9 cellular contexts compared by ENCODE assay signal in the genomic region with DNA sequence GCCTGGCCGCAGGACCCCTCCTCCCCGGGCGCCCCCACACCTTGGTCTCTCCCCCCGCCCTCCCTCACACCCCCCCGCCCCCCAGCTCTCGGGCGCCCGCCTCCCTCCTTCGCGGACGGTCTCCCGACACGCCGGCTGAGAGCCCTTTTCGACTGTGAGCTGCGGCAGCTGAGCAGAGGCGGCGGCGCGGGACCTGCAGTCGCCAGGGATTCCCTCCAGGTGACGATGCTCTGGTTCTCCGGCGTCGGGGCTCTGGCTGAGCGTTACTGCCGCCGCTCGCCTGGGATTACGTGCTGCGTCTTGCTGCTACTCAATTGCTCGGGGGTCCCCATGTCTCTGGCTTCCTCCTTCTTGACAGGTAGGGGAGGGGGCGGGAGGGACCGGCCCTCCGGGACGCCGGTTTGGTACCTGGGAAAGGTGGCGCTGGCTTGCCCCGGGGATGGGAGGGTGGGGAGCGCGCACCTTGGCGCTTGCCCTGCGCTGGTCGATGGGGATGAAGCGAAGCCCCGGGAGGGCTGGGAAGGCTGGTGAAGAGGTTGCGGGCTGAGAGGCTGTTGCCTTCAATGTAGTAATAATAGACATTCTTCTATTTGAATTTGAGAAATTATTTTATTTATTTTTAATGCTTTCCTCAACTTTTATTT. TPM values are rescaled to one million over a fixed set of nuclear protein-coding genes. Genes with fewer than 3 reads are reported as not detected.
DNase-seq lines count a peak whose midpoint lies in the region; ATAC-seq and TF ChIP-seq lines count a peak whose summit lies in the region.
"Had no signal": no experiment of that assay in that cellular context is flagged by ENCODE, and none has a peak within 500 bp of the region (broad histone marks: within the 10 kb centered on the region; RNA-seq: fewer than 3 reads in every experiment).

A gene (plus strand): TSS at position 151 of the 644 bp plus-strand sequence. CDS start 75 bp downstream, at position 226.

- H3K4me3 Mint-ChIP-seq in activated naive CD4-positive, alpha-beta T cell treated with anti-CD3 and anti-CD28 coated beads, Interleukin-2, amount 50 U/mL, for 24 hours = peak within 1 kb of the TSS; percentile 78
- peak within 1 kb of the TSS; percentile 76 for H3K4me3 Mint-ChIP-seq in progenitor cell of endocrine pancreas (ENCODE audit: low read depth)
- no peak within 1 kb of the TSS for H3K4me3 Mint-ChIP-seq in CD4-positive, alpha-beta T cell

- TF ChIP-seq CTCF in progenitor cell of endocrine pancreas (IDR thresholded peaks at IDR 0.05; ENCODE audit: unreplicated experiment) = no peak
- TF ChIP-seq CTCF in CD4-positive, alpha-beta T cell (IDR thresholded peaks at IDR 0.05) = no peak

- H3K27me3 ChIP-seq in CD4-positive, alpha-beta T cell (ENCODE audit: control insufficient read depth, insufficient read depth, low read length) = peaks cover 62% of the 10 kb centered on the region

- no peaks in the 10 kb centered on the region for H3K9me3 Mint-ChIP-seq in activated naive CD4-positive, alpha-beta T cell treated with anti-CD3 and anti-CD28 coated beads, Interleukin-2, amount 50 U/mL, for 24 hours
- no peaks in the 10 kb centered on the region for H3K9me3 Mint-ChIP-seq in progenitor cell of endocrine pancreas (ENCODE audit: low read depth)
- no peaks in the 10 kb centered on the region for H3K9me3 Mint-ChIP-seq in CD4-positive, alpha-beta T cell

- peak; percentile 64 for DNase-seq in EL
- DNase-seq in NCI-H1105 (lab: John Stamatoyannopoulos, UW) = peak; percentile 78
- DNase-seq in left cardiac atrium = peak; percentile 46
- DNase-seq in progenitor cell of endocrine pancreas (ENCODE audit: low spot score, unreplicated experiment) = peak; percentile 48
- DNase-seq in CD4-positive, alpha-beta T cell = no peak

- intact Hi-C loops in left cardiac atrium (cut with DNase I) = no loop called here
- intact Hi-C loops in CD4-positive, alpha-beta T cell (cut with DNase I, micrococcal nuclease) = no loop called here

- no peak within 1 kb of the TSS for H3K27ac Mint-ChIP-seq in activated naive CD4-positive, alpha-beta T cell treated with anti-CD3 and anti-CD28 coated beads, Interleukin-2, amount 50 U/mL, for 24 hours
- no peak within 1 kb of the TSS for H3K27ac Mint-ChIP-seq in progenitor cell of endocrine pancreas
- H3K27ac Mint-ChIP-seq in CD4-positive, alpha-beta T cell = no peak within 1 kb of the TSS

- no peak within 1 kb of the TSS for H3K27ac ChIP-seq in CD4-positive, alpha-beta T cell (ENCODE audit: low read depth, low read length)
- H3K27ac ChIP-seq: PC-9 had no signal

- no peaks in the 10 kb centered on the region for H3K9me3 ChIP-seq in CD4-positive, alpha-beta T cell (ENCODE audit: control insufficient read depth, low read length)

- CTCF ChIA-PET in CD4-positive, alpha-beta T cell (lab: Charles Lee) = no interaction called here

- peaks cover 49% of the 10 kb centered on the region for H3K27me3 Mint-ChIP-seq in activated naive CD4-positive, alpha-beta T cell treated with anti-CD3 and anti-CD28 coated beads, Interleukin-2, amount 50 U/mL, for 24 hours
- H3K27me3 Mint-ChIP-seq in progenitor cell of endocrine pancreas = peaks cover 76% of the 10 kb centered on the region
- H3K27me3 Mint-ChIP-seq in CD4-positive, alpha-beta T cell = peaks cover 70% of the 10 kb centered on the region

- POLR2A ChIA-PET in CD4-positive, alpha-beta T cell (lab: Charles Lee) = no interaction called here

- no peaks in the 10 kb centered on the region for H3K36me3 Mint-ChIP-seq in activated naive CD4-positive, alpha-beta T cell treated with anti-CD3 and anti-CD28 coated beads, Interleukin-2, amount 50 U/mL, for 24 hours
- H3K36me3 Mint-ChIP-seq in progenitor cell of endocrine pancreas (ENCODE audit: insufficient read depth) = no peaks in the 10 kb centered on the region
- no peaks in the 10 kb centered on the region for H3K36me3 Mint-ChIP-seq in CD4-positive, alpha-beta T cell (ENCODE audit: low read depth)

- ATAC-seq in left cardiac atrium = peak; percentile 38 to 45
- ATAC-seq in HG02870 (IDR thresholded peaks at IDR 0.05; ENCODE audit: unreplicated experiment) = no peak
- ATAC-seq in HG02610 (IDR thresholded peaks at IDR 0.05; ENCODE audit: unreplicated experiment) = no peak
- no peak for ATAC-seq in CD4-positive, alpha-beta T cell (ENCODE audit: poor library complexity)

- H3K4me1 Mint-ChIP-seq in activated naive CD4-positive, alpha-beta T cell treated with anti-CD3 and anti-CD28 coated beads, Interleukin-2, amount 50 U/mL, for 24 hours = peaks cover 10% of the 10 kb centered on the region
- H3K4me1 Mint-ChIP-seq in progenitor cell of endocrine pancreas (ENCODE audit: low read depth) = peaks cover 4% of the 10 kb centered on the region
- peaks cover 4% of the 10 kb centered on the region for H3K4me1 Mint-ChIP-seq in CD4-positive, alpha-beta T cell (ENCODE audit: low read depth)

RNA-seq across cellular contexts. Expression of the gene that starts here (rescaled TPM):
- total RNA-seq in left cardiac atrium (1 to 10 TPM; 3.6 to 6.2 TPM), progenitor cell of endocrine pancreas (0.36 and 0.69 TPM in 2 replicates)
- not detected for total RNA-seq in CD4-positive, alpha-beta T cell

Comparison
In these comparisons a context has a peak if more than half of its experiments do, and no peak if none do; other contexts are left out.
1. Peak in DNase-seq in progenitor cell of endocrine pancreas; RNA of the gene not detected or under 1 TPM.
2. DNase-seq: peak in EL (single experiment), NCI-H1105 (single experiment) and left cardiac atrium (single experiment); none in CD4-positive, alpha-beta T cell (0 of 10).
3. ATAC-seq: peak in left cardiac atrium (2 of 2); none in HG02870 (single experiment), HG02610 (single experiment) and CD4-positive, alpha-beta T cell (single experiment).